24 cellular contexts compared by ENCODE assay signal in the genomic region with DNA sequence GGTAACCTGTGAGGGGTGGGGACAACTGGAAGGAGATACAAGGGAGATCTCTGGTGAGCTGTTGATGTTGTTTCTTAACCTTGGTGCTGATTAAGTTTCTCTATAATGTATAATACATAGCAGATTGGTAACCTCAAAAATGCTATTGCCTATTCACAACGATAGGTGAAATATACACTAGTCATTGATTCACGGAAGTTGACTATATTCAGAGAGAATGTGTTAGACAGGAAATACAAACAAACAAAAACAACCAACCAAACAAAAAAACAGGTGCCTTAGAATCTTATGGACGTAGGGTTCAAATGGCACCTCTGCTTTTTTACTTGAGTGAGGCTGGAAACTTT. TPM values are rescaled to one million over a fixed set of nuclear protein-coding genes. Genes with fewer than 3 reads are reported as not detected.
"Had no signal": no experiment of that assay in that cellular context is flagged by ENCODE, and none has a peak within 500 bp of the region (broad histone marks: within the 10 kb centered on the region; RNA-seq: fewer than 3 reads in every experiment).

No MANE protein-coding gene starts in this region.

- H3K9me3 Mint-ChIP-seq: activated naive CD4-positive, alpha-beta T cell treated with anti-CD3 and anti-CD28 coated beads for 36 hours; stimulated activated naive B cell treated with anti-CD40 and anti-IgM and Interleukin-4, amounts not matched to agents 10 μg/mL and 1 μg/mL and 100 μg/mL, for 72 hours; T-helper 1 cell treated with Interleukin-12 subunit alpha and Interleukin-12 subunit beta and Interleukin-4 antibody, amounts not matched to agents 30 μg/mL and 1 μg/mL, for 36 hours had no signal

- H3K27ac ChIP-seq: heart left ventricle, testis had no signal

- ATAC-seq: heart left ventricle; left colon; naive thymus-derived CD4-positive, alpha-beta T cell; sciatic nerve; stimulated activated naive B cell treated with anti-CD40 and anti-IgM and Interleukin-4, amounts not matched to agents 10 μg/mL and 1 μg/mL and 100 μg/mL, for 72 hours had no signal

- H3K4me3 ChIP-seq: heart left ventricle, lung, smooth muscle cell, testis had no signal

- H3K4me1 ChIP-seq: testis had no signal

- H3K9me3 ChIP-seq: heart left ventricle, testis had no signal

- H3K4me2 ChIP-seq: smooth muscle cell had no signal

- DNase-seq: activated CD4-positive, alpha-beta T cell treated with anti-CD3 and anti-CD28 coated beads for 4 hours; activated CD4-positive, alpha-beta T cell treated with anti-CD3 and anti-CD28 coated beads, Interleukin-2, amount 50 U/mL, for 48 hours; activated CD4-positive, CD25-positive, alpha-beta regulatory T cell; activated effector memory CD4-positive, alpha-beta T cell treated with Interleukin-2 at 50 U/mL for 16 hours; activated naive CD4-positive, alpha-beta T cell treated with anti-CD3 and anti-CD28 coated beads for 36 hours; activated T-cell treated with anti-CD3 and anti-CD28 coated beads, Interleukin-2, amount 50 U/mL, for 48 hours; amygdala; caudate nucleus; effector CD8-positive, alpha-beta T cell; heart left ventricle; islet precursor cell; left colon; naive thymus-derived CD4-positive, alpha-beta T cell; occipital lobe; stimulated activated CD4-positive, alpha-beta T cell treated with anti-CD3 and anti-CD28 coated beads, Interleukin-15, amount 100 ng/mL, for 24 hours; stimulated activated naive B cell treated with anti-CD40 and anti-IgM and Interleukin-4, amounts not matched to agents 10 μg/mL and 1 μg/mL and 100 μg/mL, for 72 hours; T1000; testis; trophoblast cell had no signal

- H3K4me1 Mint-ChIP-seq: naive thymus-derived CD4-positive, alpha-beta T cell; stimulated activated naive B cell treated with anti-CD40 and anti-IgM and Interleukin-4, amounts not matched to agents 10 μg/mL and 1 μg/mL and 100 μg/mL, for 72 hours had no signal

- H3K27me3 ChIP-seq: testis had no signal

- H3K36me3 Mint-ChIP-seq: naive thymus-derived CD4-positive, alpha-beta T cell; stimulated activated naive B cell treated with anti-CD40 and anti-IgM and Interleukin-4, amounts not matched to agents 10 μg/mL and 1 μg/mL and 100 μg/mL, for 72 hours had no signal

- H3K36me3 ChIP-seq: heart left ventricle had no signal

- H3K27ac Mint-ChIP-seq: activated naive CD4-positive, alpha-beta T cell treated with anti-CD3 and anti-CD28 coated beads for 36 hours; naive thymus-derived CD4-positive, alpha-beta T cell; stimulated activated naive B cell treated with anti-CD40 and anti-IgM and Interleukin-4, amounts not matched to agents 10 μg/mL and 1 μg/mL and 100 μg/mL, for 72 hours; T-helper 1 cell treated with Interleukin-12 subunit alpha and Interleukin-12 subunit beta and Interleukin-4 antibody, amounts not matched to agents 30 μg/mL and 1 μg/mL, for 36 hours had no signal

- H3K4me3 Mint-ChIP-seq: activated naive CD4-positive, alpha-beta T cell treated with anti-CD3 and anti-CD28 coated beads for 36 hours; naive thymus-derived CD4-positive, alpha-beta T cell; neural crest cell; stimulated activated naive B cell treated with anti-CD40 and anti-IgM and Interleukin-4, amounts not matched to agents 10 μg/mL and 1 μg/mL and 100 μg/mL, for 72 hours; T-helper 1 cell treated with Interleukin-12 subunit alpha and Interleukin-12 subunit beta and Interleukin-4 antibody, amounts not matched to agents 30 μg/mL and 1 μg/mL, for 36 hours had no signal

RNA-seq across cellular contexts. Expression of a gene that starts 21.5 kb away (rescaled TPM):
- total RNA-seq: activated naive CD4-positive, alpha-beta T cell treated with anti-CD3 and anti-CD28 coated beads for 36 hours; heart left ventricle; naive thymus-derived CD4-positive, alpha-beta T cell; neural crest cell; sciatic nerve had no signal
- polyA plus RNA-seq: naive thymus-derived CD4-positive, alpha-beta T cell had no signal

RNA-seq across cellular contexts. Expression of a gene that starts 45.3 kb away (rescaled TPM):
- total RNA-seq: neural crest cell, occipital lobe, smooth muscle cell had no signal
- polyA plus RNA-seq: smooth muscle cell had no signal
